1 cellular context compared by ENCODE assay signal in genomic region chr2:127609031-127609751, GRCh38.
TF ChIP-seq lines count a peak whose summit lies in the region.

No MANE protein-coding gene starts in this region.

TF ChIP-seq in HepG2, 621 proteins besides CTCF, POLR2A, EP300 and RAD21 (continued from another document):
- TF ChIP-seq ZNF276 (CRISPR knock-in tag; IDR thresholded peaks at IDR 0.05; ENCODE audit: low read depth): no peak
- no peak for TF ChIP-seq NFATC3 (CRISPR knock-in tag; IDR thresholded peaks at IDR 0.05)
- no peak for TF ChIP-seq CREB3 (CRISPR knock-in tag; IDR thresholded peaks at IDR 0.05)
- TF ChIP-seq RBAK (CRISPR knock-in tag; IDR thresholded peaks at IDR 0.05): no peak
- TF ChIP-seq TEF (CRISPR knock-in tag; IDR thresholded peaks at IDR 0.05): no peak
- TF ChIP-seq HOXD1 (CRISPR knock-in tag; IDR thresholded peaks at IDR 0.05): no peak
- no peak for TF ChIP-seq ZNF878 (CRISPR knock-in tag; IDR thresholded peaks at IDR 0.05)
- TF ChIP-seq SIN3A (IDR thresholded peaks at IDR 0.05; ENCODE audit: borderline replicate concordance, low read depth, low read length): no peak
- no peak for TF ChIP-seq HNRNPL (IDR thresholded peaks at IDR 0.05; ENCODE audit: low read depth, low read length)
- no peak for TF ChIP-seq ZNF460 (CRISPR knock-in tag; IDR thresholded peaks at IDR 0.05; ENCODE audit: borderline replicate concordance)
- no peak for TF ChIP-seq HOXA9 (CRISPR knock-in tag; IDR thresholded peaks at IDR 0.05; ENCODE audit: borderline replicate concordance)
